In the genomic region with DNA sequence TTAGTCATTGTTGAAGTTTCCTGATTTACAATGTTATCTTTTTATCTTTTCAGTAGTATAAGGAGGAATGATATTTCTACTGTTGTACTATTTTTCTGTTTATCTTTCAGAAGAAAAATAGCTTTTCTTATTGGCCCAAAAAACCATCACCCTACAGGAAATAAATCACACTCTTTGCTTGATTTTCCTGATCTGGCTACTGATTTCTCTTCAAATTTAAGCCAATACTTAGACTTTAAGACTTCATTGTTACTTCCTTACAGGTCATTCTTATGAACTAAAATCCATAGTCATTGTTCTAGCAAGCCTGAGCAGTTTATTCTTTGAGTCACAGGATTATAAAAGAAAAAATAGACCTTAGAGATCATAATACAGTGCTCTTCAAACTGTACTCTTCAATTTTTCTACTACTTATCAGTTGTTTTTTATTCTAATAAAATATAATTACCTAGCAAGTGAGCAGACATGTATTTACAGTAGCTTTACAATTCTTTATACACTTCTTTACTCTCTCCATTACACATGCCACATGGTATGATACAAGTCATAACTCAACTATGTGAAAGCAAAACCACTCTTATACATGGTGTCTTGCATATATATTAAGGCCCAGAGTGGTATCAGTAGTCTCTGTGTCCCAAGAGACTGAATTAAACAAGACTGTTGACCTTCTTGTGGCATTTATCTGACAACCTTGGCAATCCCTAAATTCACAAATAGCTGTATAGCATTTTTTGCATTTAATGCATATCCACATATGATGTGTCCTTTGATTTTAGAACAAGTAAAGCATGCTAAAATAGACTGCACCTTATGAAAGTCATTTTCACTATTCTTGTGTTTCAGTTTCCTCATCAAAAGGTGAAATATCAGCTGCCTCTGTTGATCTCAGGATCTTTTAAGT, we compare ENCODE assay signal across 10 cellular contexts. TPM values are rescaled to one million over a fixed set of nuclear protein-coding genes. Genes with fewer than 3 reads are reported as not detected.
A peak's percentile ranks its signal among the peaks of the same experiment; 100 is the strongest.
DNase-seq lines count a peak whose midpoint lies in the region; ATAC-seq and TF ChIP-seq lines count a peak whose summit lies in the region.
"Had no signal": no experiment of that assay in that cellular context is flagged by ENCODE, and none has a peak within 500 bp of the region (broad histone marks: within the 10 kb centered on the region; RNA-seq: fewer than 3 reads in every experiment).

No MANE protein-coding gene starts in this region.

- ATAC-seq in GM18861 (IDR thresholded peaks at IDR 0.05; ENCODE audit: unreplicated experiment) (peak; percentile 87), GM21717 (IDR thresholded peaks at IDR 0.05; ENCODE audit: unreplicated experiment) (peak; percentile 91), HG03460 (IDR thresholded peaks at IDR 0.05; ENCODE audit: unreplicated experiment) (peak; percentile 85)

- DNase-seq in fibroblast of villous mesenchyme (ENCODE audit: low read depth) = peak; percentile 25
- no peak for DNase-seq in activated effector memory CD4-positive, alpha-beta T cell treated with Interleukin-2 at 50 U/mL for 16 hours
- DNase-seq in RPMI8226 = no peak
- DNase-seq in SHP77 (lab: John Stamatoyannopoulos, UW) = no peak
- DNase-seq in stimulated activated naive CD4-positive, alpha-beta T cell (lab: John Stamatoyannopoulos, UW) = no peak
- DNase-seq: posterior cingulate gyrus had no signal

- no peak overlapping the region for H3K4me3 ChIP-seq in fibroblast of villous mesenchyme (ENCODE audit: low read depth, low read length)
- H3K4me3 ChIP-seq: suprapubic skin had no signal

- TF ChIP-seq CTCF in fibroblast of villous mesenchyme (IDR thresholded peaks at IDR 0.05; ENCODE audit: insufficient read depth, low read depth, low read length) = no peak

RNA-seq across cellular contexts. Expression of gene TET2, which starts 47.9 kb away (rescaled TPM):
- total RNA-seq in fibroblast of villous mesenchyme = 16.8 and 18.1 TPM in 2 replicates
